In genomic region chr6:29744621-29745020, GRCh38 we compare ENCODE assay signal across 7 cellular contexts. TPM values are rescaled to one million over a fixed set of nuclear protein-coding genes. Genes with fewer than 3 reads are reported as not detected.
"Had no signal": no experiment of that assay in that cellular context is flagged by ENCODE, and none has a peak within 500 bp of the region (broad histone marks: within the 10 kb centered on the region; RNA-seq: fewer than 3 reads in every experiment).

No MANE protein-coding gene starts in this region.

- H3K4me3 ChIP-seq: K562 had no signal

- H3K27ac Mint-ChIP-seq: IgD-negative memory B cell had no signal

- H3K9me3 Mint-ChIP-seq: IgD-negative memory B cell had no signal

- ATAC-seq: HepG2, K562 had no signal

- DNase-seq: IMR-90, KBM-7, KG1 had no signal

- H3K27ac ChIP-seq: HL-60 had no signal

RNA-seq across cellular contexts. Expression of gene HLA-F, which starts 21.4 kb away (rescaled TPM):
- total RNA-seq: IMR-90 had no signal
